In the genomic region with DNA sequence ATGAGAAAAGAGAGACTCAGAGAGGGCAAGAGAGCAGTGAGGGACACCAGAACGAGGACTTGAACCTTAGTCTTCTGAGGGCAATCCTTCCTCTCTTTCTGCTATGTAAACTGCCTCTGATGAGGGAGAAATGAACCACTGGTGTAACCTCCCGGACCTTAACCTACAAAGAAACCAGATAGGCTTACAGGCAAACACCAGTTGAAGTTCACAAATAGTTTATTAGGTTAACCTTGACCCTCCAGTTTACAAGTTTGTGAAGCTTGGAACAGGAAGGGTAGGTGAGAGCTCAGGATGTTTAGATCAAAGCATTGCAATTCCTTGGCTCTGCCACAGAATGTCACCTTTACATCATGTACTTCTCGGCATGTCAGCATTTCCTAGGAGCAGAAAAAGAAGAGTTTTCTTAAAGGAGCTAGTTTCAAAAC, we compare ENCODE assay signal across 1 cellular context.
TF ChIP-seq lines count a peak whose summit lies in the region.

No MANE protein-coding gene starts in this region.

TF ChIP-seq in HepG2, 621 proteins besides CTCF, POLR2A, EP300 and RAD21 (continued from another document and continues in another):
- TF ChIP-seq, protein P1, sequence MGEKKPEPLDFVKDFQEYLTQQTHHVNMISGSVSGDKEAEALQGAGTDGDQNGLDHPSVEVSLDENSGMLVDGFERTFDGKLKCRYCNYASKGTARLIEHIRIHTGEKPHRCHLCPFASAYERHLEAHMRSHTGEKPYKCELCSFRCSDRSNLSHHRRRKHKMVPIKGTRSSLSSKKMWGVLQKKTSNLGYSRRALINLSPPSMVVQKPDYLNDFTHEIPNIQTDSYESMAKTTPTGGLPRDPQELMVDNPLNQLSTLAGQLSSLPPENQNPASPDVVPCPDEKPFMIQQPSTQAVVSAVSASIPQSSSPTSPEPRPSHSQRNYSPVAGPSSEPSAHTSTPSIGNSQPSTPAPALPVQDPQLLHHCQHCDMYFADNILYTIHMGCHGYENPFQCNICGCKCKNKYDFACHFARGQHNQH (CRISPR knock-in tag; IDR thresholded peaks at IDR 0.05) = peak; percentile 68
- no peak for TF ChIP-seq ZNF251 (CRISPR knock-in tag; IDR thresholded peaks at IDR 0.05)
- TF ChIP-seq ZNF24 (IDR thresholded peaks at IDR 0.05) = no peak
- TF ChIP-seq SMARCE1 (IDR thresholded peaks at IDR 0.05; ENCODE audit: borderline replicate concordance) = no peak
- no peak for TF ChIP-seq ATF7 (IDR thresholded peaks at IDR 0.05)
- TF ChIP-seq ATF7 (CRISPR knock-in tag; IDR thresholded peaks at IDR 0.05) = no peak
- TF ChIP-seq, protein P2, sequence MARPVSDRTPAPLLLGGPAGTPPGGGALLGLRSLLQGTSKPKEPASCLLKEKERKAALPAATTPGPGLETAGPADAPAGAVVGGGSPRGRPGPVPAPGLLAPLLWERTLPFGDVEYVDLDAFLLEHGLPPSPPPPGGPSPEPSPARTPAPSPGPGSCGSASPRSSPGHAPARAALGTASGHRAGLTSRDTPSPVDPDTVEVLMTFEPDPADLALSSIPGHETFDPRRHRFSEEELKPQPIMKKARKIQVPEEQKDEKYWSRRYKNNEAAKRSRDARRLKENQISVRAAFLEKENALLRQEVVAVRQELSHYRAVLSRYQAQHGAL (CRISPR knock-in tag; IDR thresholded peaks at IDR 0.05; ENCODE audit: not compliant biosample characterization) = no peak
- TF ChIP-seq BHLHE40 (IDR thresholded peaks at IDR 0.05; ENCODE audit: low read length) = no peak
- no peak for TF ChIP-seq SIN3A (IDR thresholded peaks at IDR 0.05; ENCODE audit: borderline replicate concordance, low read depth, low read length)
- TF ChIP-seq ZNF329 (CRISPR knock-in tag; IDR thresholded peaks at IDR 0.05; ENCODE audit: low read depth) = no peak
- TF ChIP-seq, protein P3, sequence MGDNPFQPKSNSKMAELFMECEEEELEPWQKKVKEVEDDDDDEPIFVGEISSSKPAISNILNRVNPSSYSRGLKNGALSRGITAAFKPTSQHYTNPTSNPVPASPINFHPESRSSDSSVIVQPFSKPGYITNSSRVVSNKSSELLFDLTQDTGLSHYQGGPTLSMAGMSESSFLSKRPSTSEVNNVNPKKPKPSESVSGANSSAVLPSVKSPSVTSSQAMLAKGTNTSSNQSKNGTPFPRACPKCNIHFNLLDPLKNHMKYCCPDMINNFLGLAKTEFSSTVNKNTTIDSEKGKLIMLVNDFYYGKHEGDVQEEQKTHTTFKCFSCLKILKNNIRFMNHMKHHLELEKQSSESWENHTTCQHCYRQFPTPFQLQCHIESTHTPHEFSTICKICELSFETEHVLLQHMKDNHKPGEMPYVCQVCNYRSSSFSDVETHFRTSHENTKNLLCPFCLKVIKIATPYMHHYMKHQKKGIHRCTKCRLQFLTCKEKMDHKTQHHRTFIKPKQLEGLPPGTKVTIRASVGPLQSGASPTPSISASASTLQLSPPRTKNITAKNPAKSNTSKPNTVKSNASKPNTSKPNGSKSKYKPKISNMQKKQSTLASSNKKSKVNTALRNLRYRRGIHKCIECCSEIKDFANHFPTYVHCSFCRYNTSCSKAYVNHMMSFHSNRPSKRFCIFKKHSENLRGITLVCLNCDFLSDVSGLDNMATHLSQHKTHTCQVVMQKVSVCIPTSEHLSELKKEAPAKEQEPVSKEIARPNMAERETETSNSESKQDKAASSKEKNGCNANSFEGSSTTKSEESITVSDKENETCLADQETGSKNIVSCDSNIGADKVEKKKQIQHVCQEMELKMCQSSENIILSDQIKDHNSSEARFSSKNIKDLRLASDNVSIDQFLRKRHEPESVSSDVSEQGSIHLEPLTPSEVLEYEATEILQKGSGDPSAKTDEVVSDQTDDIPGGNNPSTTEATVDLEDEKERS (CRISPR knock-in tag; IDR thresholded peaks at IDR 0.05) = peak; percentile 75; the same call in 1 of the 2 replicates
- TF ChIP-seq ZNF558 (CRISPR knock-in tag; IDR thresholded peaks at IDR 0.05; ENCODE audit: borderline replicate concordance) = no peak
- no peak for TF ChIP-seq ZNF747 (CRISPR knock-in tag; IDR thresholded peaks at IDR 0.05; ENCODE audit: borderline replicate concordance)
- TF ChIP-seq CEBPB (IDR thresholded peaks at IDR 0.05; ENCODE audit: borderline replicate concordance, low read depth, low read length) = no peak
- TF ChIP-seq, protein P4, sequence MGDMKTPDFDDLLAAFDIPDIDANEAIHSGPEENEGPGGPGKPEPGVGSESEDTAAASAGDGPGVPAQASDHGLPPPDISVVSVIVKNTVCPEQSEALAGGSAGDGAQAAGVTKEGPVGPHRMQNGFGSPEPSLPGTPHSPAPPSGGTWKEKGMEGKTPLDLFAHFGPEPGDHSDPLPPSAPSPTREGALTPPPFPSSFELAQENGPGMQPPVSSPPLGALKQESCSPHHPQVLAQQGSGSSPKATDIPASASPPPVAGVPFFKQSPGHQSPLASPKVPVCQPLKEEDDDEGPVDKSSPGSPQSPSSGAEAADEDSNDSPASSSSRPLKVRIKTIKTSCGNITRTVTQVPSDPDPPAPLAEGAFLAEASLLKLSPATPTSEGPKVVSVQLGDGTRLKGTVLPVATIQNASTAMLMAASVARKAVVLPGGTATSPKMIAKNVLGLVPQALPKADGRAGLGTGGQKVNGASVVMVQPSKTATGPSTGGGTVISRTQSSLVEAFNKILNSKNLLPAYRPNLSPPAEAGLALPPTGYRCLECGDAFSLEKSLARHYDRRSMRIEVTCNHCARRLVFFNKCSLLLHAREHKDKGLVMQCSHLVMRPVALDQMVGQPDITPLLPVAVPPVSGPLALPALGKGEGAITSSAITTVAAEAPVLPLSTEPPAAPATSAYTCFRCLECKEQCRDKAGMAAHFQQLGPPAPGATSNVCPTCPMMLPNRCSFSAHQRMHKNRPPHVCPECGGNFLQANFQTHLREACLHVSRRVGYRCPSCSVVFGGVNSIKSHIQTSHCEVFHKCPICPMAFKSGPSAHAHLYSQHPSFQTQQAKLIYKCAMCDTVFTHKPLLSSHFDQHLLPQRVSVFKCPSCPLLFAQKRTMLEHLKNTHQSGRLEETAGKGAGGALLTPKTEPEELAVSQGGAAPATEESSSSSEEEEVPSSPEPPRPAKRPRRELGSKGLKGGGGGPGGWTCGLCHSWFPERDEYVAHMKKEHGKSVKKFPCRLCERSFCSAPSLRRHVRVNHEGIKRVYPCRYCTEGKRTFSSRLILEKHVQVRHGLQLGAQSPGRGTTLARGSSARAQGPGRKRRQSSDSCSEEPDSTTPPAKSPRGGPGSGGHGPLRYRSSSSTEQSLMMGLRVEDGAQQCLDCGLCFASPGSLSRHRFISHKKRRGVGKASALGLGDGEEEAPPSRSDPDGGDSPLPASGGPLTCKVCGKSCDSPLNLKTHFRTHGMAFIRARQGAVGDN (CRISPR knock-in tag; IDR thresholded peaks at IDR 0.05) = no peak
- TF ChIP-seq, protein P5, sequence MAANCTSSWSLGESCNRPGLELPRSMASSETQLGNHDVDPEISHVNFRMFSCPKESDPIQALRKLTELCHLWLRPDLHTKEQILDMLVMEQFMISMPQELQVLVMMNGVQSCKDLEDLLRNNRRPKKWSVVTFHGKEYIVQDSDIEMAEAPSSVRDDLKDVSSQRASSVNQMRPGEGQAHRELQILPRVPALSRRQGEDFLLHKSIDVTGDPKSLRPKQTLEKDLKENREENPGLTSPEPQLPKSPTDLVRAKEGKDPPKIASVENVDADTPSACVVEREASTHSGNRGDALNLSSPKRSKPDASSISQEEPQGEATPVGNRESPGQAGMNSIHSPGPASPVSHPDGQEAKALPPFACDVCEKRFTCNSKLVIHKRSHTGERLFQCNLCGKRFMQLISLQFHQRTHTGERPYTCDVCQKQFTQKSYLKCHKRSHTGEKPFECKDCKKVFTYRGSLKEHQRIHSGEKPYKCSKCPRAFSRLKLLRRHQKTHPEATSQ (CRISPR knock-in tag; IDR thresholded peaks at IDR 0.05; ENCODE audit: borderline replicate concordance) = no peak
- no peak for TF ChIP-seq HIVEP1 (CRISPR knock-in tag; IDR thresholded peaks at IDR 0.05)
- no peak for TF ChIP-seq REL (CRISPR knock-in tag; conservative IDR thresholded peaks at IDR 0.05)
- no peak for TF ChIP-seq CBX5 (CRISPR knock-in tag; IDR thresholded peaks at IDR 0.05; ENCODE audit: borderline replicate concordance)
- TF ChIP-seq, protein P6, sequence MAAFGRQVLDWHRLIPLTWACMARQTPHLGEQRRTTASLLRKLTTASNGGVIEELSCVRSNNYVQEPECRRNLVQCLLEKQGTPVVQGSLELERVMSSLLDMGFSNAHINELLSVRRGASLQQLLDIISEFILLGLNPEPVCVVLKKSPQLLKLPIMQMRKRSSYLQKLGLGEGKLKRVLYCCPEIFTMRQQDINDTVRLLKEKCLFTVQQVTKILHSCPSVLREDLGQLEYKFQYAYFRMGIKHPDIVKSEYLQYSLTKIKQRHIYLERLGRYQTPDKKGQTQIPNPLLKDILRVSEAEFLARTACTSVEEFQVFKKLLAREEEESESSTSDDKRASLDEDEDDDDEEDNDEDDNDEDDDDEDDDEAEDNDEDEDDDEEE (CRISPR knock-in tag; IDR thresholded peaks at IDR 0.05) = no peak
- no peak for TF ChIP-seq ISX (CRISPR knock-in tag; conservative IDR thresholded peaks at IDR 0.05)
- TF ChIP-seq ZNF431 (CRISPR knock-in tag; IDR thresholded peaks at IDR 0.05; ENCODE audit: borderline replicate concordance, low read depth) = 0 out of 2 replicates have a peak, but pooled peaks have one; percentile 46
- TF ChIP-seq AGO2 (optimal IDR thresholded peaks at IDR 0.05; ENCODE audit: low read depth, low read length) = no peak
- no peak for TF ChIP-seq HCFC1 (IDR thresholded peaks at IDR 0.05; ENCODE audit: low read depth, low read length)
- peak; percentile 59; the same call in 1 of the 2 replicates for TF ChIP-seq TOPORS (CRISPR knock-in tag; IDR thresholded peaks at IDR 0.05)
- TF ChIP-seq ATAD3A (CRISPR knock-in tag; IDR thresholded peaks at IDR 0.05) = no peak
- TF ChIP-seq ZNF264 (CRISPR knock-in tag; IDR thresholded peaks at IDR 0.05) = 0 out of 2 replicates have a peak, but pooled peaks have one; percentile 32
- TF ChIP-seq, protein P7, sequence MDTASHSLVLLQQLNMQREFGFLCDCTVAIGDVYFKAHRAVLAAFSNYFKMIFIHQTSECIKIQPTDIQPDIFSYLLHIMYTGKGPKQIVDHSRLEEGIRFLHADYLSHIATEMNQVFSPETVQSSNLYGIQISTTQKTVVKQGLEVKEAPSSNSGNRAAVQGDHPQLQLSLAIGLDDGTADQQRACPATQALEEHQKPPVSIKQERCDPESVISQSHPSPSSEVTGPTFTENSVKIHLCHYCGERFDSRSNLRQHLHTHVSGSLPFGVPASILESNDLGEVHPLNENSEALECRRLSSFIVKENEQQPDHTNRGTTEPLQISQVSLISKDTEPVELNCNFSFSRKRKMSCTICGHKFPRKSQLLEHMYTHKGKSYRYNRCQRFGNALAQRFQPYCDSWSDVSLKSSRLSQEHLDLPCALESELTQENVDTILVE (CRISPR knock-in tag; IDR thresholded peaks at IDR 0.05) = no peak
- no peak for TF ChIP-seq RFX1 (IDR thresholded peaks at IDR 0.05)
- no peak for TF ChIP-seq AHR (CRISPR knock-in tag; IDR thresholded peaks at IDR 0.05)
- no peak for TF ChIP-seq ZBTB38 (CRISPR knock-in tag; IDR thresholded peaks at IDR 0.05)
- TF ChIP-seq, protein P8, sequence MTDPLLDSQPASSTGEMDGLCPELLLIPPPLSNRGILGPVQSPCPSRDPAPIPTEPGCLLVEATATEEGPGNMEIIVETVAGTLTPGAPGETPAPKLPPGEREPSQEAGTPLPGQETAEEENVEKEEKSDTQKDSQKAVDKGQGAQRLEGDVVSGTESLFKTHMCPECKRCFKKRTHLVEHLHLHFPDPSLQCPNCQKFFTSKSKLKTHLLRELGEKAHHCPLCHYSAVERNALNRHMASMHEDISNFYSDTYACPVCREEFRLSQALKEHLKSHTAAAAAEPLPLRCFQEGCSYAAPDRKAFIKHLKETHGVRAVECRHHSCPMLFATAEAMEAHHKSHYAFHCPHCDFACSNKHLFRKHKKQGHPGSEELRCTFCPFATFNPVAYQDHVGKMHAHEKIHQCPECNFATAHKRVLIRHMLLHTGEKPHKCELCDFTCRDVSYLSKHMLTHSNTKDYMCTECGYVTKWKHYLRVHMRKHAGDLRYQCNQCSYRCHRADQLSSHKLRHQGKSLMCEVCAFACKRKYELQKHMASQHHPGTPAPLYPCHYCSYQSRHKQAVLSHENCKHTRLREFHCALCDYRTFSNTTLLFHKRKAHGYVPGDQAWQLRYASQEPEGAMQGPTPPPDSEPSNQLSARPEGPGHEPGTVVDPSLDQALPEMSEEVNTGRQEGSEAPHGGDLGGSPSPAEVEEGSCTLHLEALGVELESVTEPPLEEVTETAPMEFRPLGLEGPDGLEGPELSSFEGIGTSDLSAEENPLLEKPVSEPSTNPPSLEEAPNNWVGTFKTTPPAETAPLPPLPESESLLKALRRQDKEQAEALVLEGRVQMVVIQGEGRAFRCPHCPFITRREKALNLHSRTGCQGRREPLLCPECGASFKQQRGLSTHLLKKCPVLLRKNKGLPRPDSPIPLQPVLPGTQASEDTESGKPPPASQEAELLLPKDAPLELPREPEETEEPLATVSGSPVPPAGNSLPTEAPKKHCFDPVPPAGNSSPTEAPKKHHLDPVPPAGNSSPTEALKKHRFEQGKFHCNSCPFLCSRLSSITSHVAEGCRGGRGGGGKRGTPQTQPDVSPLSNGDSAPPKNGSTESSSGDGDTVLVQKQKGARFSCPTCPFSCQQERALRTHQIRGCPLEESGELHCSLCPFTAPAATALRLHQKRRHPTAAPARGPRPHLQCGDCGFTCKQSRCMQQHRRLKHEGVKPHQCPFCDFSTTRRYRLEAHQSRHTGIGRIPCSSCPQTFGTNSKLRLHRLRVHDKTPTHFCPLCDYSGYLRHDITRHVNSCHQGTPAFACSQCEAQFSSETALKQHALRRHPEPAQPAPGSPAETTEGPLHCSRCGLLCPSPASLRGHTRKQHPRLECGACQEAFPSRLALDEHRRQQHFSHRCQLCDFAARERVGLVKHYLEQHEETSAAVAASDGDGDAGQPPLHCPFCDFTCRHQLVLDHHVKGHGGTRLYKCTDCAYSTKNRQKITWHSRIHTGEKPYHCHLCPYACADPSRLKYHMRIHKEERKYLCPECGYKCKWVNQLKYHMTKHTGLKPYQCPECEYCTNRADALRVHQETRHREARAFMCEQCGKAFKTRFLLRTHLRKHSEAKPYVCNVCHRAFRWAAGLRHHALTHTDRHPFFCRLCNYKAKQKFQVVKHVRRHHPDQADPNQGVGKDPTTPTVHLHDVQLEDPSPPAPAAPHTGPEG (CRISPR knock-in tag; IDR thresholded peaks at IDR 0.05) = no peak
- TF ChIP-seq SALL2 (CRISPR knock-in tag; IDR thresholded peaks at IDR 0.05) = no peak
- TF ChIP-seq ZNF3 (CRISPR knock-in tag; IDR thresholded peaks at IDR 0.05) = no peak
- TF ChIP-seq, protein P9, sequence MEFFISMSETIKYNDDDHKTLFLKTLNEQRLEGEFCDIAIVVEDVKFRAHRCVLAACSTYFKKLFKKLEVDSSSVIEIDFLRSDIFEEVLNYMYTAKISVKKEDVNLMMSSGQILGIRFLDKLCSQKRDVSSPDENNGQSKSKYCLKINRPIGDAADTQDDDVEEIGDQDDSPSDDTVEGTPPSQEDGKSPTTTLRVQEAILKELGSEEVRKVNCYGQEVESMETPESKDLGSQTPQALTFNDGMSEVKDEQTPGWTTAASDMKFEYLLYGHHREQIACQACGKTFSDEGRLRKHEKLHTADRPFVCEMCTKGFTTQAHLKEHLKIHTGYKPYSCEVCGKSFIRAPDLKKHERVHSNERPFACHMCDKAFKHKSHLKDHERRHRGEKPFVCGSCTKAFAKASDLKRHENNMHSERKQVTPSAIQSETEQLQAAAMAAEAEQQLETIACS (CRISPR knock-in tag; IDR thresholded peaks at IDR 0.05) = no peak
- 0 out of 2 replicates have a peak, but pooled peaks have one; percentile 26 for TF ChIP-seq ZNF589 (CRISPR knock-in tag; conservative IDR thresholded peaks at IDR 0.05)
- 0 out of 2 replicates have a peak, but pooled peaks have one; percentile 25 for TF ChIP-seq PHF20 (CRISPR knock-in tag; IDR thresholded peaks at IDR 0.05)
